17 cellular contexts compared by ENCODE assay signal in the genomic region with DNA sequence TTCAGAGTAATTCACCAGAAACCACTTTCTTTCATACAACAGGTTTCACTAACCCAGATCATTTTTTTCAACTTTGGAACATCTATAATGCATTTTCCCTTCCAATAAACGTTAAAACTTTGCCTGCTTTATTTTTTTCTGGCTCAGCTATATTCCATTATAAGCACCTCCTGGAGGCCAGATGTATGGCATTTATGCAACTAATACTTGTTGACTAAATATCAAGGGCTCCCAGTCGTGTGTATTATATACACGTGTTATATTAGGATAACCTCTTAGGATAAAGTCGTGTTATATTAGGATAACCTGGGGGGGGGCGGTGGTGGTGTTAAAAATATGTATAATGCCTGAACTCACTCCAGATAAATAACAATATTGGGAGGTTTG. TPM values are rescaled to one million over a fixed set of nuclear protein-coding genes. Genes with fewer than 3 reads are reported as not detected.
A peak's percentile ranks its signal among the peaks of the same experiment; 100 is the strongest.
DNase-seq lines count a peak whose midpoint lies in the region; ATAC-seq and TF ChIP-seq lines count a peak whose summit lies in the region.
"Had no signal": no experiment of that assay in that cellular context is flagged by ENCODE, and none has a peak within 500 bp of the region (broad histone marks: within the 10 kb centered on the region; RNA-seq: fewer than 3 reads in every experiment).

No MANE protein-coding gene starts in this region.

- H3K9ac ChIP-seq in SK-N-MC (ENCODE audit: insufficient read length), result no peak overlapping the region

- intact Hi-C loops in psoas muscle (cut with DNase I), result loop anchor here (2.0 to 10.0 kb wide), 3 partner anchors 976 to 1624 kb away; no protein-coding TSS in a partner anchor

- H3K9me3 ChIP-seq in SK-N-MC (ENCODE audit: low read depth, low read length) (no peaks in the 10 kb centered on the region), psoas muscle (no peaks in the 10 kb centered on the region)
- H3K9me3 ChIP-seq: BE2C, upper lobe of right lung had no signal

- no peak for ATAC-seq in psoas muscle
- ATAC-seq in HG03521 (IDR thresholded peaks at IDR 0.05; ENCODE audit: unreplicated experiment), result no peak
- ATAC-seq in GM18505 (IDR thresholded peaks at IDR 0.05; ENCODE audit: unreplicated experiment), result no peak

- H3K27me3 ChIP-seq in psoas muscle (ENCODE audit: insufficient read depth in 3 of 3, low read length in 2 of 3), result peaks cover 0 to 3% (median 0%) of the 10 kb centered on the region in 3 donors
- H3K27me3 ChIP-seq: upper lobe of right lung had no signal

- DNase-seq in NCI-H1105 (lab: John Stamatoyannopoulos, UW) (peak; percentile 5), NCI-H1105 treated with DMSO at 0.1 percent for 48 hours (lab: John Stamatoyannopoulos, UW) (no peak), SK-N-MC (ENCODE audit: low read depth, low spot score) (peak; percentile 20), fibroblast of mammary gland (ENCODE audit: low read depth) (peak; percentile 3), psoas muscle (no peak), occipital lobe (lab: John Stamatoyannopoulos, UW) (no peak)

- no peak overlapping the region for H3K27ac ChIP-seq in SK-N-MC
- no peak overlapping the region for H3K27ac ChIP-seq in psoas muscle
- H3K27ac ChIP-seq: upper lobe of right lung had no signal

- 53 to 57% (median 56%) methylated on average over 5 of the region's 5 CpGs for WGBS in psoas muscle, 3 donors

- TF ChIP-seq CTCF in fibroblast of mammary gland (conservative IDR thresholded peaks at IDR 0.05; ENCODE audit: control insufficient read depth, insufficient read depth, low read depth, low read length) (no peak), psoas muscle (IDR thresholded peaks at IDR 0.05) (no peak)

- H3K4me1 ChIP-seq in psoas muscle, result no peaks in the 10 kb centered on the region
- H3K4me1 ChIP-seq: BE2C had no signal

- no peak for TF ChIP-seq POLR2A in GM18505 (IDR thresholded peaks at IDR 0.05; ENCODE audit: borderline replicate concordance, extremely low read depth, insufficient read depth, insufficient read length)

- H3K36me3 ChIP-seq in SK-N-MC (ENCODE audit: insufficient read depth, low read length), result no peaks in the 10 kb centered on the region
- H3K36me3 ChIP-seq in psoas muscle (ENCODE audit: insufficient read depth in 1 of 2, low read depth in 1 of 2), result no peaks in the 10 kb centered on the region
- H3K36me3 ChIP-seq: BE2C, upper lobe of right lung had no signal

- peak overlapping the region; percentile 73 for H3K4me3 ChIP-seq in SK-N-MC
- no peak overlapping the region for H3K4me3 ChIP-seq in fibroblast of mammary gland (ENCODE audit: control insufficient read depth, low read depth, low read length)
- peak overlapping the region; percentile 31 for H3K4me3 ChIP-seq in psoas muscle
- H3K4me3 ChIP-seq: upper lobe of right lung had no signal

RNA-seq across cellular contexts. Expression of a gene that starts 6.7 kb away (rescaled TPM):
- total RNA-seq in psoas muscle (under 1 TPM in 2 of 4 donors, not detected in 2; 0.18 to 0.71 TPM), occipital lobe (not detected)
- under 1 TPM in 2 of 3 donors, not detected in 1; 0.07 to 0.09 TPM for polyA plus RNA-seq in psoas muscle
- total RNA-seq: A172; activated CD4-positive, alpha-beta T cell treated with anti-CD3 and anti-CD28 coated beads for 36 hours; bronchial epithelial cell; frontal cortex; naive thymus-derived CD8-positive, alpha-beta T cell; progenitor cell of endocrine pancreas; T-cell; upper lobe of right lung had no signal
- polyA plus RNA-seq: naive thymus-derived CD8-positive, alpha-beta T cell had no signal

Comparison
In these comparisons a context has a peak if more than half of its experiments do, and no peak if none do; other contexts are left out.
1. DNase-seq: peak in NCI-H1105 (single experiment), SK-N-MC (single experiment) and fibroblast of mammary gland (single experiment); none in NCI-H1105 treated with DMSO at 0.1 percent for 48 hours (single experiment), psoas muscle (0 of 2) and occipital lobe (single experiment).